31 cellular contexts compared by ENCODE assay signal in genomic region chr6:167915139-167915538, GRCh38.
"Had no signal": no experiment of that assay in that cellular context is flagged by ENCODE, and none has a peak within 500 bp of the region (broad histone marks: within the 10 kb centered on the region; RNA-seq: fewer than 3 reads in every experiment).

No MANE protein-coding gene starts in this region.

- H3K27me3 ChIP-seq: neural progenitor cell, neutrophil, ovary, spleen, suprapubic skin, testis, tibial artery, transverse colon, upper lobe of left lung, vagina had no signal

- H3K36me3 Mint-ChIP-seq: natural killer cell had no signal

- H3K9me3 Mint-ChIP-seq: naive thymus-derived CD4-positive, alpha-beta T cell; natural killer cell; nephron; neural progenitor cell; stimulated activated memory B cell treated with anti-CD40 and anti-IgM and Interleukin-4, amounts not matched to agents 10 μg/mL and 1 μg/mL and 100 μg/mL, for 72 hours; stimulated activated naive CD8-positive, alpha-beta T cell treated with anti-CD3 and anti-CD28 coated beads, Interleukin-15, amount 100 ng/mL, for 72 hours had no signal

- H3K27me3 Mint-ChIP-seq: progenitor cell of endocrine pancreas; stimulated activated memory B cell treated with anti-CD40 and anti-IgM and Interleukin-4, amounts not matched to agents 10 μg/mL and 1 μg/mL and 100 μg/mL, for 72 hours; stimulated activated naive CD8-positive, alpha-beta T cell treated with anti-CD3 and anti-CD28 coated beads, Interleukin-15, amount 100 ng/mL, for 72 hours had no signal

- ATAC-seq: naive thymus-derived CD4-positive, alpha-beta T cell; natural killer cell; psoas muscle; right cardiac atrium; sciatic nerve; stimulated activated memory B cell treated with anti-CD40 and anti-IgM and Interleukin-4, amounts not matched to agents 10 μg/mL and 1 μg/mL and 100 μg/mL, for 72 hours; stimulated activated naive CD8-positive, alpha-beta T cell treated with anti-CD3 and anti-CD28 coated beads, Interleukin-15, amount 100 ng/mL, for 72 hours; stimulated activated naive CD8-positive, alpha-beta T cell treated with anti-CD3 and anti-CD28 coated beads, Interleukin-15, Interleukin-2, amounts not matched to agents 100 U/mL and 50 U/mL, for 24 hours had no signal

- H2AFZ ChIP-seq: neural progenitor cell, parathyroid adenoma had no signal

- H3K4me3 Mint-ChIP-seq: naive thymus-derived CD4-positive, alpha-beta T cell; natural killer cell; nephron; neural progenitor cell; stimulated activated memory B cell treated with anti-CD40 and anti-IgM and Interleukin-4, amounts not matched to agents 10 μg/mL and 1 μg/mL and 100 μg/mL, for 72 hours; stimulated activated naive CD8-positive, alpha-beta T cell treated with anti-CD3 and anti-CD28 coated beads, Interleukin-15, amount 100 ng/mL, for 72 hours had no signal

- H3K9me3 ChIP-seq: neutrophil, ovary, psoas muscle, spleen, suprapubic skin, testis, tibial artery, transverse colon, upper lobe of left lung, vagina had no signal

- H3K36me3 ChIP-seq: neutrophil, ovary had no signal

- H3K79me2 ChIP-seq: parathyroid adenoma had no signal

- DNase-seq: naive thymus-derived CD4-positive, alpha-beta T cell; natural killer cell; nucleus accumbens; ovary; psoas muscle; right cardiac atrium; spleen; stimulated activated CD4-positive, alpha-beta T cell treated with anti-CD3 and anti-CD28 coated beads, Interleukin-12 subunit alpha, Interleukin-12 subunit beta, amount 100 ng/mL, for 4 hours; stimulated activated CD4-positive, alpha-beta T cell treated with anti-CD3 and anti-CD28 coated beads, Interleukin-1b, Interleukin-23, amount 100 ng/mL, for 48 hours; stimulated activated CD4-positive, alpha-beta T cell treated with anti-CD3 and anti-CD28 coated beads, Interleukin-4, amount 100 ng/mL, for 1 hour; stimulated activated CD4-positive, alpha-beta T cell treated with anti-CD3 and anti-CD28 coated beads, Interleukin-4, amount 100 ng/mL, for 4 hours; stimulated activated CD8-positive, alpha-beta memory T cell treated with anti-CD3 and anti-CD28 coated beads, Interleukin-4, amount 100 ng/mL, for 48 hours; stimulated activated naive CD4-positive, alpha-beta T cell; stimulated activated naive CD8-positive, alpha-beta T cell treated with anti-CD3 and anti-CD28 coated beads, Interleukin-15, amount 100 ng/mL, for 72 hours; stimulated activated naive CD8-positive, alpha-beta T cell treated with anti-CD3 and anti-CD28 coated beads, Interleukin-15, Interleukin-2, amounts not matched to agents 100 U/mL and 50 U/mL, for 24 hours; substantia nigra; testis; tibial artery; transverse colon; upper lobe of left lung had no signal

- H3K9ac ChIP-seq: neural progenitor cell, parathyroid adenoma had no signal

- H3K27ac Mint-ChIP-seq: naive thymus-derived CD4-positive, alpha-beta T cell; natural killer cell; nephron; neural progenitor cell; progenitor cell of endocrine pancreas; stimulated activated memory B cell treated with anti-CD40 and anti-IgM and Interleukin-4, amounts not matched to agents 10 μg/mL and 1 μg/mL and 100 μg/mL, for 72 hours; stimulated activated naive CD8-positive, alpha-beta T cell treated with anti-CD3 and anti-CD28 coated beads, Interleukin-15, amount 100 ng/mL, for 72 hours had no signal

- H3K4me2 ChIP-seq: neural progenitor cell, smooth muscle cell had no signal

- H3K4me1 ChIP-seq: neural progenitor cell, parathyroid adenoma, psoas muscle, spleen, suprapubic skin, testis, tibial artery, vagina had no signal

- H3K4me1 Mint-ChIP-seq: naive thymus-derived CD4-positive, alpha-beta T cell; natural killer cell; nephron; neural progenitor cell; stimulated activated memory B cell treated with anti-CD40 and anti-IgM and Interleukin-4, amounts not matched to agents 10 μg/mL and 1 μg/mL and 100 μg/mL, for 72 hours; stimulated activated naive CD8-positive, alpha-beta T cell treated with anti-CD3 and anti-CD28 coated beads, Interleukin-15, amount 100 ng/mL, for 72 hours had no signal

- H3K4me3 ChIP-seq: neural progenitor cell, ovary, psoas muscle, skin epidermis, smooth muscle cell, spleen, suprapubic skin, testis, tibial artery, transverse colon, upper lobe of left lung, vagina had no signal

- H3K27ac ChIP-seq: neural progenitor cell, neutrophil, ovary, parathyroid adenoma, psoas muscle, skin epidermis, spleen, suprapubic skin, testis, tibial artery, transverse colon, upper lobe of left lung, vagina had no signal
